In genomic region chr20:17524551-17524950, GRCh38 we compare ENCODE assay signal across 1 cellular context.
TF ChIP-seq lines count a peak whose summit lies in the region.

No MANE protein-coding gene starts in this region.

TF ChIP-seq in GM23338, 12 proteins besides CTCF, POLR2A, EP300 and RAD21 (continued from another document):
- TF ChIP-seq, protein P1, sequence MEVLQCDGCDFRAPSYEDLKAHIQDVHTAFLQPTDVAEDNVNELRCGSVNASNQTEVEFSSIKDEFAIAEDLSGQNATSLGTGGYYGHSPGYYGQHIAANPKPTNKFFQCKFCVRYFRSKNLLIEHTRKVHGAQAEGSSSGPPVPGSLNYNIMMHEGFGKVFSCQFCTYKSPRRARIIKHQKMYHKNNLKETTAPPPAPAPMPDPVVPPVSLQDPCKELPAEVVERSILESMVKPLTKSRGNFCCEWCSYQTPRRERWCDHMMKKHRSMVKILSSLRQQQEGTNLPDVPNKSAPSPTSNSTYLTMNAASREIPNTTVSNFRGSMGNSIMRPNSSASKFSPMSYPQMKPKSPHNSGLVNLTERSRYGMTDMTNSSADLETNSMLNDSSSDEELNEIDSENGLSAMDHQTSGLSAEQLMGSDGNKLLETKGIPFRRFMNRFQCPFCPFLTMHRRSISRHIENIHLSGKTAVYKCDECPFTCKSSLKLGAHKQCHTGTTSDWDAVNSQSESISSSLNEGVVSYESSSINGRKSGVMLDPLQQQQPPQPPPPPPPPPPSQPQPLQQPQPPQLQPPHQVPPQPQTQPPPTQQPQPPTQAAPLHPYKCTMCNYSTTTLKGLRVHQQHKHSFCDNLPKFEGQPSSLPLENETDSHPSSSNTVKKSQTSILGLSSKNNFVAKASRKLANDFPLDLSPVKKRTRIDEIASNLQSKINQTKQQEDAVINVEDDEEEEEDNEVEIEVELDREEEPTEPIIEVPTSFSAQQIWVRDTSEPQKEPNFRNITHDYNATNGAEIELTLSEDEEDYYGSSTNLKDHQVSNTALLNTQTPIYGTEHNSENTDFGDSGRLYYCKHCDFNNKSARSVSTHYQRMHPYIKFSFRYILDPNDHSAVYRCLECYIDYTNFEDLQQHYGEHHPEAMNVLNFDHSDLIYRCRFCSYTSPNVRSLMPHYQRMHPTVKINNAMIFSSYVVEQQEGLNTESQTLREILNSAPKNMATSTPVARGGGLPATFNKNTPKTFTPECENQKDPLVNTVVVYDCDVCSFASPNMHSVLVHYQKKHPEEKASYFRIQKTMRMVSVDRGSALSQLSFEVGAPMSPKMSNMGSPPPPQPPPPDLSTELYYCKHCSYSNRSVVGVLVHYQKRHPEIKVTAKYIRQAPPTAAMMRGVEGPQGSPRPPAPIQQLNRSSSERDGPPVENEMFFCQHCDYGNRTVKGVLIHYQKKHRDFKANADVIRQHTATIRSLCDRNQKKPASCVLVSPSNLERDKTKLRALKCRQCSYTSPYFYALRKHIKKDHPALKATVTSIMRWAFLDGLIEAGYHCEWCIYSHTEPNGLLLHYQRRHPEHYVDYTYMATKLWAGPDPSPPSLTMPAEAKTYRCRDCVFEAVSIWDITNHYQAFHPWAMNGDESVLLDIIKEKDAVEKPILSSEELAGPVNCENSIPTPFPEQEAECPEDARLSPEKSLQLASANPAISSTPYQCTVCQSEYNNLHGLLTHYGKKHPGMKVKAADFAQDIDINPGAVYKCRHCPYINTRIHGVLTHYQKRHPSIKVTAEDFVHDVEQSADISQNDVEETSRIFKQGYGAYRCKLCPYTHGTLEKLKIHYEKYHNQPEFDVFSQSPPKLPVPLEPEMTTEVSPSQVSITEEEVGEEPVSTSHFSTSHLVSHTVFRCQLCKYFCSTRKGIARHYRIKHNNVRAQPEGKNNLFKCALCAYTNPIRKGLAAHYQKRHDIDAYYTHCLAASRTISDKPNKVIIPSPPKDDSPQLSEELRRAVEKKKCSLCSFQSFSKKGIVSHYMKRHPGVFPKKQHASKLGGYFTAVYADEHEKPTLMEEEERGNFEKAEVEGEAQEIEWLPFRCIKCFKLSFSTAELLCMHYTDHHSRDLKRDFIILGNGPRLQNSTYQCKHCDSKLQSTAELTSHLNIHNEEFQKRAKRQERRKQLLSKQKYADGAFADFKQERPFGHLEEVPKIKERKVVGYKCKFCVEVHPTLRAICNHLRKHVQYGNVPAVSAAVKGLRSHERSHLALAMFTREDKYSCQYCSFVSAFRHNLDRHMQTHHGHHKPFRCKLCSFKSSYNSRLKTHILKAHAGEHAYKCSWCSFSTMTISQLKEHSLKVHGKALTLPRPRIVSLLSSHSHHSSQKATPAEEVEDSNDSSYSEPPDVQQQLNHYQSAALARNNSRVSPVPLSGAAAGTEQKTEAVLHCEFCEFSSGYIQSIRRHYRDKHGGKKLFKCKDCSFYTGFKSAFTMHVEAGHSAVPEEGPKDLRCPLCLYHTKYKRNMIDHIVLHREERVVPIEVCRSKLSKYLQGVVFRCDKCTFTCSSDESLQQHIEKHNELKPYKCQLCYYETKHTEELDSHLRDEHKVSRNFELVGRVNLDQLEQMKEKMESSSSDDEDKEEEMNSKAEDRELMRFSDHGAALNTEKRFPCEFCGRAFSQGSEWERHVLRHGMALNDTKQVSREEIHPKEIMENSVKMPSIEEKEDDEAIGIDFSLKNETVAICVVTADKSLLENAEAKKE (CRISPR knock-in tag; IDR thresholded peaks at IDR 0.05) = no peak
- TF ChIP-seq ZNF331 (CRISPR knock-in tag; IDR thresholded peaks at IDR 0.05; ENCODE audit: low read depth) (no peak), CREB1 (CRISPR knock-in tag; IDR thresholded peaks at IDR 0.05; ENCODE audit: low read depth) (no peak), NANOG (IDR thresholded peaks at IDR 0.05; ENCODE audit: borderline replicate concordance) (no peak), EZH2 (IDR thresholded peaks at IDR 0.05; ENCODE audit: low read depth, unreplicated experiment) (no peak), EZH2phosphoT487 (IDR thresholded peaks at IDR 0.05; ENCODE audit: unreplicated experiment) (no peak), STAT1 (IDR thresholded peaks at IDR 0.05; ENCODE audit: unreplicated experiment) (no peak), REST (IDR thresholded peaks at IDR 0.05; ENCODE audit: unreplicated experiment) (no peak)
